Comparison of ENCODE assay signal across 15 cellular contexts in the genomic region with DNA sequence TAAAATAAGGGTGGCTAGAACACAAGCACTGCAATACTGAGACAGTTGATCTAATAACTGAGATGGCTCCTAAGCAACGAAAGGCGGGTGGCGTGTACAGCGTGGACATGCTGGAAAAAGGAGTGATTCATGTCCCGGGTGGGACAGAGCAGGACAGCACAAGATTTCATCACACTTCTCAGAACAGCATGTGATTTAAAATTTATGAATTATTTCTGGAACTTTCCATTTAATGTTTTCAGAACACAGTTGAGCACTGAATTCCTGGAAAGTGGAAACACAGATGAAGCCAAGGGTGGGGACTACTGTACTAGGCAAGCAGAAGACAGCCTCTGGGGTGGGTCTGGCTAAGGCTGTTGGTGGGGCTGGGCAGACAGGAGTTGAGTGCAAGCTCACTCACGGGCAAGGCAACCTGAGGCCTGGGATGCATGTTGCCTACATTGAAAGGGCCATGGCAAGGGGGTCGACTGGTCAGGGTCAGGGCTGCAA.
DNase-seq lines count a peak whose midpoint lies in the region; ATAC-seq and TF ChIP-seq lines count a peak whose summit lies in the region.
"Had no signal": no experiment of that assay in that cellular context is flagged by ENCODE, and none has a peak within 500 bp of the region (broad histone marks: within the 10 kb centered on the region; RNA-seq: fewer than 3 reads in every experiment).

No MANE protein-coding gene starts in this region.

- peak; percentile 96 for ATAC-seq in gastroesophageal sphincter
- no peak for ATAC-seq in natural killer cell treated with Interleukin-12 subunit alpha and Interleukin-12 subunit beta and Interleukin-15 and Interleukin-18, amount 100 ng/mL, for 72 hours
- peak; percentile 44 to 94 for ATAC-seq in upper lobe of left lung (ENCODE audit: low FRiP score in 2 of 2)
- ATAC-seq: activated CD4-positive, CD25-positive, alpha-beta regulatory T cell treated with anti-CD3 and anti-CD28 coated beads, Interleukin-2, amount 50 U/mL, for 24 hours; K562; T-helper 17 cell had no signal

- no peaks in the 10 kb centered on the region for H3K36me3 ChIP-seq in adipocyte (ENCODE audit: control insufficient read depth, insufficient read depth, low read length, severe bottlenecking)
- no peaks in the 10 kb centered on the region for H3K36me3 ChIP-seq in gastroesophageal sphincter
- no peaks in the 10 kb centered on the region for H3K36me3 ChIP-seq in upper lobe of left lung
- H3K36me3 ChIP-seq: spleen had no signal

- H3K27ac Mint-ChIP-seq in natural killer cell treated with Interleukin-12 subunit alpha and Interleukin-12 subunit beta and Interleukin-15 and Interleukin-18, amount 100 ng/mL, for 72 hours, result no peak overlapping the region
- H3K27ac Mint-ChIP-seq: T-helper 17 cell had no signal

- no peaks in the 10 kb centered on the region for H3K36me3 Mint-ChIP-seq in natural killer cell treated with Interleukin-12 subunit alpha and Interleukin-12 subunit beta and Interleukin-15 and Interleukin-18, amount 100 ng/mL, for 72 hours

- TF ChIP-seq EP300 in gastroesophageal sphincter (IDR thresholded peaks at IDR 0.05), result no peak
- peak in 2 of 4 donors; percentile 27 to 64 for TF ChIP-seq EP300 in upper lobe of left lung (IDR thresholded peaks at IDR 0.05)

- peaks cover 15 to 40% of the 10 kb centered on the region in 2 donors for H3K4me1 Mint-ChIP-seq in natural killer cell treated with Interleukin-12 subunit alpha and Interleukin-12 subunit beta and Interleukin-15 and Interleukin-18, amount 100 ng/mL, for 72 hours (ENCODE audit: low read depth in 2 of 2)
- H3K4me1 Mint-ChIP-seq: T-helper 17 cell had no signal

- WGBS in gastroesophageal sphincter (ENCODE audit: low coverage in 1 of 2), 2 donors, result 75 to 77% methylated on average over 4 to 7 of the region's 7 CpGs
- 79 to 89% methylated on average over 7 of the region's 7 CpGs for WGBS in upper lobe of left lung, 2 donors

- H3K4me3 ChIP-seq in adipocyte (ENCODE audit: low read length) (no peak overlapping the region), gastroesophageal sphincter (no peak overlapping the region), upper lobe of left lung (no peak overlapping the region)
- H3K4me3 ChIP-seq: K562, spleen had no signal

- peak overlapping the region; percentile 40 for H3K9ac ChIP-seq in adipocyte (ENCODE audit: low read length)

- DNase-seq in adipocyte (ENCODE audit: low read depth) (peak; percentile 22), upper lobe of left lung (peak in 1 of 2 donors; percentile 54), T-helper 9 cell (no peak), superior temporal gyrus (ENCODE audit: extremely low spot score) (no peak)
- DNase-seq in natural killer cell treated with Interleukin-12 subunit alpha and Interleukin-12 subunit beta and Interleukin-15 and Interleukin-18, amount 100 ng/mL, for 72 hours (ENCODE audit: low spot score), result no peak
- DNase-seq in activated CD8-positive, alpha-beta memory T cell treated with anti-CD3 and anti-CD28 coated beads, Interleukin-2, amount 50 U/mL, for 4 hours, result no peak
- DNase-seq: effector CD4-positive, alpha-beta T cell; NCI-H1417; NCI-H2227 treated with DMSO at 0.1 percent for 48 hours; spleen; stimulated activated naive CD4-positive, alpha-beta T cell treated with Interleukin-2 at 50 U/mL for 16 hours; T-helper 17 cell had no signal

- H3K9me3 ChIP-seq in adipocyte (ENCODE audit: control insufficient read depth, low read length) (no peaks in the 10 kb centered on the region), gastroesophageal sphincter (no peaks in the 10 kb centered on the region), upper lobe of left lung (no peaks in the 10 kb centered on the region)
- H3K9me3 ChIP-seq: spleen had no signal

- H3K9me3 Mint-ChIP-seq in natural killer cell treated with Interleukin-12 subunit alpha and Interleukin-12 subunit beta and Interleukin-15 and Interleukin-18, amount 100 ng/mL, for 72 hours, result no peaks in the 10 kb centered on the region

- TF ChIP-seq POLR2A in gastroesophageal sphincter (IDR thresholded peaks at IDR 0.05) (no peak), upper lobe of left lung (IDR thresholded peaks at IDR 0.05) (no peak)

- TF ChIP-seq CTCF in gastroesophageal sphincter (IDR thresholded peaks at IDR 0.05), result no peak
- no peak for TF ChIP-seq CTCF in upper lobe of left lung (IDR thresholded peaks at IDR 0.05)

- no peaks in the 10 kb centered on the region for H3K27me3 ChIP-seq in adipocyte (replicated peaks; ENCODE audit: control insufficient read depth, insufficient read depth, low read length)
- no peaks in the 10 kb centered on the region for H3K27me3 ChIP-seq in gastroesophageal sphincter
- H3K27me3 ChIP-seq in upper lobe of left lung, result no peaks in the 10 kb centered on the region
- H3K27me3 ChIP-seq: spleen had no signal

- H3K27ac ChIP-seq in gastroesophageal sphincter (peak overlapping the region in 1 of 4 donors; percentile 31), upper lobe of left lung (peak overlapping the region in 1 of 4 donors; percentile 11)
- H3K27ac ChIP-seq: spleen had no signal

- H3K4me1 ChIP-seq in adipocyte (ENCODE audit: control insufficient read depth, insufficient read depth, low read length), result peaks cover 33% of the 10 kb centered on the region
- H3K4me1 ChIP-seq in gastroesophageal sphincter, result no peaks in the 10 kb centered on the region
- H3K4me1 ChIP-seq in upper lobe of left lung, result peaks cover 0 to 3% (median 0%) of the 10 kb centered on the region in 4 donors

- peak overlapping the region; percentile 15 for H3K4me3 Mint-ChIP-seq in natural killer cell treated with Interleukin-12 subunit alpha and Interleukin-12 subunit beta and Interleukin-15 and Interleukin-18, amount 100 ng/mL, for 72 hours
- H3K4me3 Mint-ChIP-seq: T-helper 17 cell had no signal

- H3K27me3 Mint-ChIP-seq in natural killer cell treated with Interleukin-12 subunit alpha and Interleukin-12 subunit beta and Interleukin-15 and Interleukin-18, amount 100 ng/mL, for 72 hours, result no peaks in the 10 kb centered on the region
- H3K27me3 Mint-ChIP-seq: T-helper 17 cell had no signal

Comparison
In these comparisons a context has a peak if more than half of its experiments do, and no peak if none do; other contexts are left out.
1. ATAC-seq: peak in gastroesophageal sphincter (single experiment) and upper lobe of left lung (2 of 2); none in natural killer cell treated with Interleukin-12 subunit alpha and Interleukin-12 subunit beta and Interleukin-15 and Interleukin-18, amount 100 ng/mL, for 72 hours (0 of 2).